In genomic region chr9:134028076-134028475, GRCh38 we compare ENCODE assay signal across 2 cellular contexts.
TF ChIP-seq lines count a peak whose summit lies in the region.

No MANE protein-coding gene starts in this region.

TF ChIP-seq in H1, 55 proteins besides CTCF, POLR2A, EP300 and RAD21:
- TF ChIP-seq POLR2AphosphoS5 (IDR thresholded peaks at IDR 0.05; ENCODE audit: low read depth, low read length) (no peak), CBX5 (IDR thresholded peaks at IDR 0.05; ENCODE audit: low read depth, low read length) (no peak), BACH1 (IDR thresholded peaks at IDR 0.05; ENCODE audit: low read length) (no peak), HDAC6 (IDR thresholded peaks at IDR 0.05; ENCODE audit: low read depth, low read length) (no peak), POU5F1 (IDR thresholded peaks at IDR 0.05; ENCODE audit: low read depth, low read length) (no peak), FOSL1 (IDR thresholded peaks at IDR 0.05; ENCODE audit: insufficient read depth, low read depth, low read length) (no peak), KDM4A (IDR thresholded peaks at IDR 0.05; ENCODE audit: low read depth, low read length, severe bottlenecking) (no peak), SAP30 (IDR thresholded peaks at IDR 0.05; ENCODE audit: insufficient read depth, insufficient replicate concordance, low read length) (no peak), BCL11A (IDR thresholded peaks at IDR 0.05; ENCODE audit: low read depth in 2 of 2, low read length in 2 of 2) (no peak), E2F6 (IDR thresholded peaks at IDR 0.05) (no peak)

TF ChIP-seq in GM23338, 12 proteins besides CTCF, POLR2A, EP300 and RAD21:
- TF ChIP-seq STAT1 (IDR thresholded peaks at IDR 0.05; ENCODE audit: unreplicated experiment) (no peak), EZH2 (IDR thresholded peaks at IDR 0.05; ENCODE audit: low read depth, unreplicated experiment) (no peak), ETS1 (IDR thresholded peaks at IDR 0.05) (no peak), REST (IDR thresholded peaks at IDR 0.05; ENCODE audit: unreplicated experiment) (no peak), ZNF114 (CRISPR knock-in tag; IDR thresholded peaks at IDR 0.05) (no peak), POLR2AphosphoS5 (IDR thresholded peaks at IDR 0.05; ENCODE audit: low read depth) (no peak), JUNB (IDR thresholded peaks at IDR 0.05; ENCODE audit: unreplicated experiment) (no peak), ZNF331 (CRISPR knock-in tag; IDR thresholded peaks at IDR 0.05; ENCODE audit: low read depth) (no peak), EZH2phosphoT487 (IDR thresholded peaks at IDR 0.05; ENCODE audit: unreplicated experiment) (no peak), NANOG (IDR thresholded peaks at IDR 0.05; ENCODE audit: borderline replicate concordance) (no peak), CREB1 (CRISPR knock-in tag; IDR thresholded peaks at IDR 0.05; ENCODE audit: low read depth) (no peak)
- TF ChIP-seq, protein P1, sequence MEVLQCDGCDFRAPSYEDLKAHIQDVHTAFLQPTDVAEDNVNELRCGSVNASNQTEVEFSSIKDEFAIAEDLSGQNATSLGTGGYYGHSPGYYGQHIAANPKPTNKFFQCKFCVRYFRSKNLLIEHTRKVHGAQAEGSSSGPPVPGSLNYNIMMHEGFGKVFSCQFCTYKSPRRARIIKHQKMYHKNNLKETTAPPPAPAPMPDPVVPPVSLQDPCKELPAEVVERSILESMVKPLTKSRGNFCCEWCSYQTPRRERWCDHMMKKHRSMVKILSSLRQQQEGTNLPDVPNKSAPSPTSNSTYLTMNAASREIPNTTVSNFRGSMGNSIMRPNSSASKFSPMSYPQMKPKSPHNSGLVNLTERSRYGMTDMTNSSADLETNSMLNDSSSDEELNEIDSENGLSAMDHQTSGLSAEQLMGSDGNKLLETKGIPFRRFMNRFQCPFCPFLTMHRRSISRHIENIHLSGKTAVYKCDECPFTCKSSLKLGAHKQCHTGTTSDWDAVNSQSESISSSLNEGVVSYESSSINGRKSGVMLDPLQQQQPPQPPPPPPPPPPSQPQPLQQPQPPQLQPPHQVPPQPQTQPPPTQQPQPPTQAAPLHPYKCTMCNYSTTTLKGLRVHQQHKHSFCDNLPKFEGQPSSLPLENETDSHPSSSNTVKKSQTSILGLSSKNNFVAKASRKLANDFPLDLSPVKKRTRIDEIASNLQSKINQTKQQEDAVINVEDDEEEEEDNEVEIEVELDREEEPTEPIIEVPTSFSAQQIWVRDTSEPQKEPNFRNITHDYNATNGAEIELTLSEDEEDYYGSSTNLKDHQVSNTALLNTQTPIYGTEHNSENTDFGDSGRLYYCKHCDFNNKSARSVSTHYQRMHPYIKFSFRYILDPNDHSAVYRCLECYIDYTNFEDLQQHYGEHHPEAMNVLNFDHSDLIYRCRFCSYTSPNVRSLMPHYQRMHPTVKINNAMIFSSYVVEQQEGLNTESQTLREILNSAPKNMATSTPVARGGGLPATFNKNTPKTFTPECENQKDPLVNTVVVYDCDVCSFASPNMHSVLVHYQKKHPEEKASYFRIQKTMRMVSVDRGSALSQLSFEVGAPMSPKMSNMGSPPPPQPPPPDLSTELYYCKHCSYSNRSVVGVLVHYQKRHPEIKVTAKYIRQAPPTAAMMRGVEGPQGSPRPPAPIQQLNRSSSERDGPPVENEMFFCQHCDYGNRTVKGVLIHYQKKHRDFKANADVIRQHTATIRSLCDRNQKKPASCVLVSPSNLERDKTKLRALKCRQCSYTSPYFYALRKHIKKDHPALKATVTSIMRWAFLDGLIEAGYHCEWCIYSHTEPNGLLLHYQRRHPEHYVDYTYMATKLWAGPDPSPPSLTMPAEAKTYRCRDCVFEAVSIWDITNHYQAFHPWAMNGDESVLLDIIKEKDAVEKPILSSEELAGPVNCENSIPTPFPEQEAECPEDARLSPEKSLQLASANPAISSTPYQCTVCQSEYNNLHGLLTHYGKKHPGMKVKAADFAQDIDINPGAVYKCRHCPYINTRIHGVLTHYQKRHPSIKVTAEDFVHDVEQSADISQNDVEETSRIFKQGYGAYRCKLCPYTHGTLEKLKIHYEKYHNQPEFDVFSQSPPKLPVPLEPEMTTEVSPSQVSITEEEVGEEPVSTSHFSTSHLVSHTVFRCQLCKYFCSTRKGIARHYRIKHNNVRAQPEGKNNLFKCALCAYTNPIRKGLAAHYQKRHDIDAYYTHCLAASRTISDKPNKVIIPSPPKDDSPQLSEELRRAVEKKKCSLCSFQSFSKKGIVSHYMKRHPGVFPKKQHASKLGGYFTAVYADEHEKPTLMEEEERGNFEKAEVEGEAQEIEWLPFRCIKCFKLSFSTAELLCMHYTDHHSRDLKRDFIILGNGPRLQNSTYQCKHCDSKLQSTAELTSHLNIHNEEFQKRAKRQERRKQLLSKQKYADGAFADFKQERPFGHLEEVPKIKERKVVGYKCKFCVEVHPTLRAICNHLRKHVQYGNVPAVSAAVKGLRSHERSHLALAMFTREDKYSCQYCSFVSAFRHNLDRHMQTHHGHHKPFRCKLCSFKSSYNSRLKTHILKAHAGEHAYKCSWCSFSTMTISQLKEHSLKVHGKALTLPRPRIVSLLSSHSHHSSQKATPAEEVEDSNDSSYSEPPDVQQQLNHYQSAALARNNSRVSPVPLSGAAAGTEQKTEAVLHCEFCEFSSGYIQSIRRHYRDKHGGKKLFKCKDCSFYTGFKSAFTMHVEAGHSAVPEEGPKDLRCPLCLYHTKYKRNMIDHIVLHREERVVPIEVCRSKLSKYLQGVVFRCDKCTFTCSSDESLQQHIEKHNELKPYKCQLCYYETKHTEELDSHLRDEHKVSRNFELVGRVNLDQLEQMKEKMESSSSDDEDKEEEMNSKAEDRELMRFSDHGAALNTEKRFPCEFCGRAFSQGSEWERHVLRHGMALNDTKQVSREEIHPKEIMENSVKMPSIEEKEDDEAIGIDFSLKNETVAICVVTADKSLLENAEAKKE (CRISPR knock-in tag; IDR thresholded peaks at IDR 0.05), result no peak
